18 cellular contexts compared by ENCODE assay signal in the genomic region with DNA sequence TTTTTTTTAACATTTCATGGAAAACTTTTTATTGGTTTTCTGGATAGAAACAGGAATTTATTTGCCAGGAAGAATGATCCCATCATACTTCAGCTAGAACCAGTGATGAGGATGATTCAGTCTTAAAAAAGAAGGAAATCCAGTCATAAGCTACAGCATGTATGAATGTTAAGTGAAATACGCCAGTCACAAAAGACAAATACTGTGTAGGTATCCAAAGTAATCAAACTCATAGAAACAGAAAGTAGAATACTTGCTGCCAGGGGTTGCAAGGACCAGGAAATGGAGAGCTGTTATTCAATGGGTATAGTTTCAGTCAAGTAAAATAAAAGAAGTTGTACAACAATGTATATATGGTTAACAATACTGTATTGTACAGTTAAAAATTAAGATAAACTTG. TPM values are rescaled to one million over a fixed set of nuclear protein-coding genes. Genes with fewer than 3 reads are reported as not detected.
DNase-seq lines count a peak whose midpoint lies in the region; ATAC-seq and TF ChIP-seq lines count a peak whose summit lies in the region.
"Had no signal": no experiment of that assay in that cellular context is flagged by ENCODE, and none has a peak within 500 bp of the region (broad histone marks: within the 10 kb centered on the region; RNA-seq: fewer than 3 reads in every experiment).

No MANE protein-coding gene starts in this region.

- CTCF ChIA-PET in activated naive CD4-positive, alpha-beta T cell treated with anti-CD3 and anti-CD28 coated beads, Interleukin-2, amount 10 ng/mL, durations not matched to agents 7 days and 5 days (lab: Charles Lee): interaction anchor here (0.6 to 0.8 kb wide), 2 partner anchors 19 to 26 kb away, joined by 3 read pairs; no protein-coding TSS in a partner anchor

- H3K4me1 Mint-ChIP-seq in activated naive CD4-positive, alpha-beta T cell treated with anti-CD3 and anti-CD28 coated beads, Interleukin-2, amount 10 ng/mL, durations not matched to agents 7 days and 5 days: peaks cover 21% of the 10 kb centered on the region
- peaks cover 22 to 68% of the 10 kb centered on the region in 2 donors for H3K4me1 Mint-ChIP-seq in stimulated activated naive B cell treated with anti-CD40 and anti-IgM and Interleukin-4, amounts not matched to agents 10 μg/mL and 1 μg/mL and 100 μg/mL, for 72 hours

- intact Hi-C loops in testis (cut with DNase I; ENCODE audit: low total_unique reads): no loop called here

- no peaks in the 10 kb centered on the region for H3K36me3 ChIP-seq in testis (ENCODE audit: low read depth, missing control alignments)

- H3K27ac Mint-ChIP-seq in activated naive CD4-positive, alpha-beta T cell treated with anti-CD3 and anti-CD28 coated beads, Interleukin-2, amount 10 ng/mL, durations not matched to agents 7 days and 5 days: peak overlapping the region; percentile 22
- H3K27ac Mint-ChIP-seq in stimulated activated naive B cell treated with anti-CD40 and anti-IgM and Interleukin-4, amounts not matched to agents 10 μg/mL and 1 μg/mL and 100 μg/mL, for 72 hours: peak overlapping the region; percentile 15

- peak; percentile 56 for ATAC-seq in HG03139 (IDR thresholded peaks at IDR 0.05; ENCODE audit: unreplicated experiment)
- ATAC-seq in stimulated activated naive B cell treated with anti-CD40 and anti-IgM and Interleukin-4, amounts not matched to agents 10 μg/mL and 1 μg/mL and 100 μg/mL, for 72 hours (replicated peaks): peak; percentile 20 to 34
- ATAC-seq: left ventricle myocardium superior, upper lobe of right lung had no signal

- peaks cover 39% of the 10 kb centered on the region for H3K36me3 Mint-ChIP-seq in activated naive CD4-positive, alpha-beta T cell treated with anti-CD3 and anti-CD28 coated beads, Interleukin-2, amount 10 ng/mL, durations not matched to agents 7 days and 5 days
- peaks cover 23 to 41% of the 10 kb centered on the region in 2 donors for H3K36me3 Mint-ChIP-seq in stimulated activated naive B cell treated with anti-CD40 and anti-IgM and Interleukin-4, amounts not matched to agents 10 μg/mL and 1 μg/mL and 100 μg/mL, for 72 hours

- no peak overlapping the region for H3K4me3 Mint-ChIP-seq in activated naive CD4-positive, alpha-beta T cell treated with anti-CD3 and anti-CD28 coated beads, Interleukin-2, amount 10 ng/mL, durations not matched to agents 7 days and 5 days
- no peak overlapping the region for H3K4me3 Mint-ChIP-seq in stimulated activated naive B cell treated with anti-CD40 and anti-IgM and Interleukin-4, amounts not matched to agents 10 μg/mL and 1 μg/mL and 100 μg/mL, for 72 hours

- no peaks in the 10 kb centered on the region for H3K27me3 ChIP-seq in testis
- H3K27me3 ChIP-seq: heart left ventricle, neutrophil, upper lobe of right lung had no signal

- H3K9me3 ChIP-seq in testis: no peaks in the 10 kb centered on the region
- H3K9me3 ChIP-seq: heart left ventricle, neutrophil, upper lobe of right lung had no signal

- no peak for DNase-seq in activated naive CD4-positive, alpha-beta T cell treated with anti-CD3 and anti-CD28 coated beads, Interleukin-2, amount 10 ng/mL, durations not matched to agents 7 days and 5 days
- no peak for DNase-seq in activated naive CD4-positive, alpha-beta T cell (lab: John Stamatoyannopoulos, UW)
- DNase-seq in dermis microvascular lymphatic vessel endothelial cell (ENCODE audit: low read depth in 2 of 2): peak; percentile 50 to 87
- no peak for DNase-seq in stimulated activated naive B cell treated with anti-CD40 and anti-IgM and Interleukin-4, amounts not matched to agents 10 μg/mL and 1 μg/mL and 100 μg/mL, for 72 hours
- no peak for DNase-seq in testis
- no peak for DNase-seq in NCI-H1105 (lab: John Stamatoyannopoulos, UW)
- DNase-seq in GM20000 (ENCODE audit: low spot score): no peak
- DNase-seq: activated CD8-positive, alpha-beta memory T cell treated with anti-CD3 and anti-CD28 coated beads, Interleukin-2, amount 50 U/mL, for 4 hours; anterior cingulate cortex; DMS79; effector CD8-positive, alpha-beta T cell; heart left ventricle; left ventricle myocardium superior; NCI-H510A treated with DMSO at 0.1 percent for 48 hours; RPMI8226; upper lobe of right lung had no signal

- H3K27ac ChIP-seq in testis: no peak overlapping the region
- H3K27ac ChIP-seq: neutrophil, upper lobe of right lung had no signal

- no peak overlapping the region for H3K4me3 ChIP-seq in testis
- H3K4me3 ChIP-seq: heart left ventricle, upper lobe of right lung had no signal

- 90 to 93% methylated on average over 1 of the region's 1 CpG for WGBS in testis, 2 donors

- H3K4me1 ChIP-seq in testis: no peaks in the 10 kb centered on the region

- no peaks in the 10 kb centered on the region for H3K9me3 Mint-ChIP-seq in activated naive CD4-positive, alpha-beta T cell treated with anti-CD3 and anti-CD28 coated beads, Interleukin-2, amount 10 ng/mL, durations not matched to agents 7 days and 5 days
- H3K9me3 Mint-ChIP-seq in stimulated activated naive B cell treated with anti-CD40 and anti-IgM and Interleukin-4, amounts not matched to agents 10 μg/mL and 1 μg/mL and 100 μg/mL, for 72 hours: no peaks in the 10 kb centered on the region

- no peak for TF ChIP-seq POLR2A in testis (IDR thresholded peaks at IDR 0.05)

- no peaks in the 10 kb centered on the region for H3K27me3 Mint-ChIP-seq in activated naive CD4-positive, alpha-beta T cell treated with anti-CD3 and anti-CD28 coated beads, Interleukin-2, amount 10 ng/mL, durations not matched to agents 7 days and 5 days
- H3K27me3 Mint-ChIP-seq in stimulated activated naive B cell treated with anti-CD40 and anti-IgM and Interleukin-4, amounts not matched to agents 10 μg/mL and 1 μg/mL and 100 μg/mL, for 72 hours: no peaks in the 10 kb centered on the region

- TF ChIP-seq CTCF in testis (IDR thresholded peaks at IDR 0.05) (no peak), GM20000 (IDR thresholded peaks at IDR 0.05; ENCODE audit: extremely low read depth, missing control alignments) (no peak)

RNA-seq across cellular contexts. Expression of a gene that starts 21.3 kb away (rescaled TPM):
- total RNA-seq in dermis microvascular lymphatic vessel endothelial cell: 35.2 and 40.8 TPM in 2 replicates
- total RNA-seq in testis: 100 to 1,000 TPM; 104 to 142 TPM
- 144 TPM for polyA plus RNA-seq in testis (ENCODE audit: insufficient read depth, low read depth, low replicate concordance)

Comparison
In these comparisons a context has a peak if more than half of its experiments do, and no peak if none do; other contexts are left out.
1. DNase-seq: peak in dermis microvascular lymphatic vessel endothelial cell (2 of 2); none in activated naive CD4-positive, alpha-beta T cell treated with anti-CD3 and anti-CD28 coated beads, Interleukin-2, amount 10 ng/mL, durations not matched to agents 7 days and 5 days (single experiment), activated naive CD4-positive, alpha-beta T cell (0 of 4), stimulated activated naive B cell treated with anti-CD40 and anti-IgM and Interleukin-4, amounts not matched to agents 10 μg/mL and 1 μg/mL and 100 μg/mL, for 72 hours (single experiment), testis (single experiment), NCI-H1105 (single experiment) and GM20000 (single experiment).